1 cellular context compared by ENCODE assay signal in the genomic region with DNA sequence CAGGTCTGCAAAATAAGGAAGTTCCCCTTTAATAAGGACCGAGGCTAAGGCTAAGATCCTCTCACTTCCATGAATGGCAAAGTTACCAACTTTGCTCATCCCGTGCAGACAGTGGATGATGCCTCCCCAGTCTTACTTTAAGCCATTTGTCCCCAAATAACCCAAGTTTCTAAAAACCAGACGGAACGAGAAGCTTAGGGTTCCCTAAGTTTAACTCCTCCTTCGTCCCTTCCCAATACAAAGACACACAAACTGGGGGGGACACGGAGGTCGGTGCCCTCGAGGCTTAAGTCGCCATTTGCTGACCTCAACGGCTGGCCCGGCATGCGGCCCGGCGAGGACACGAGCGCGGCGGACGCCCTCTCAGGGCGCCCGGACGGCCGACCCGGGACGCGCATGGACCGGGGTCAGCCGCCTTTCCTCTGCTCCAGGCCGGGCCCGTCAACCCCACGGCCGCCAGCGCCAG.
TF ChIP-seq lines count a peak whose summit lies in the region.

No MANE protein-coding gene starts in this region.

TF ChIP-seq in WTC11, 78 proteins besides CTCF, POLR2A, EP300 and RAD21 (continued from another document):
- TF ChIP-seq, protein P1, sequence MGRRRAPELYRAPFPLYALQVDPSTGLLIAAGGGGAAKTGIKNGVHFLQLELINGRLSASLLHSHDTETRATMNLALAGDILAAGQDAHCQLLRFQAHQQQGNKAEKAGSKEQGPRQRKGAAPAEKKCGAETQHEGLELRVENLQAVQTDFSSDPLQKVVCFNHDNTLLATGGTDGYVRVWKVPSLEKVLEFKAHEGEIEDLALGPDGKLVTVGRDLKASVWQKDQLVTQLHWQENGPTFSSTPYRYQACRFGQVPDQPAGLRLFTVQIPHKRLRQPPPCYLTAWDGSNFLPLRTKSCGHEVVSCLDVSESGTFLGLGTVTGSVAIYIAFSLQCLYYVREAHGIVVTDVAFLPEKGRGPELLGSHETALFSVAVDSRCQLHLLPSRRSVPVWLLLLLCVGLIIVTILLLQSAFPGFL (CRISPR knock-in tag; IDR thresholded peaks at IDR 0.05; ENCODE audit: borderline replicate concordance): no peak
- TF ChIP-seq, protein P2, sequence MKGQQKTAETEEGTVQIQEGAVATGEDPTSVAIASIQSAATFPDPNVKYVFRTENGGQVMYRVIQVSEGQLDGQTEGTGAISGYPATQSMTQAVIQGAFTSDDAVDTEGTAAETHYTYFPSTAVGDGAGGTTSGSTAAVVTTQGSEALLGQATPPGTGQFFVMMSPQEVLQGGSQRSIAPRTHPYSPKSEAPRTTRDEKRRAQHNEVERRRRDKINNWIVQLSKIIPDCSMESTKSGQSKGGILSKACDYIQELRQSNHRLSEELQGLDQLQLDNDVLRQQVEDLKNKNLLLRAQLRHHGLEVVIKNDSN (CRISPR knock-in tag; IDR thresholded peaks at IDR 0.05): peak; percentile 23; the same call in 1 of the 2 replicates
- TF ChIP-seq TEAD1 (CRISPR knock-in tag; IDR thresholded peaks at IDR 0.05) (peak; percentile 52; the same call in 1 of the 2 replicates), ESRRA (CRISPR knock-in tag; IDR thresholded peaks at IDR 0.05; ENCODE audit: borderline replicate concordance) (no peak), NR2C2 (CRISPR knock-in tag; IDR thresholded peaks at IDR 0.05) (no peak), NFATC4 (CRISPR knock-in tag; IDR thresholded peaks at IDR 0.05) (no peak), OVOL2 (CRISPR knock-in tag; IDR thresholded peaks at IDR 0.05; ENCODE audit: borderline replicate concordance) (no peak), JUN (CRISPR knock-in tag; IDR thresholded peaks at IDR 0.05) (no peak)
- TF ChIP-seq, protein P3, sequence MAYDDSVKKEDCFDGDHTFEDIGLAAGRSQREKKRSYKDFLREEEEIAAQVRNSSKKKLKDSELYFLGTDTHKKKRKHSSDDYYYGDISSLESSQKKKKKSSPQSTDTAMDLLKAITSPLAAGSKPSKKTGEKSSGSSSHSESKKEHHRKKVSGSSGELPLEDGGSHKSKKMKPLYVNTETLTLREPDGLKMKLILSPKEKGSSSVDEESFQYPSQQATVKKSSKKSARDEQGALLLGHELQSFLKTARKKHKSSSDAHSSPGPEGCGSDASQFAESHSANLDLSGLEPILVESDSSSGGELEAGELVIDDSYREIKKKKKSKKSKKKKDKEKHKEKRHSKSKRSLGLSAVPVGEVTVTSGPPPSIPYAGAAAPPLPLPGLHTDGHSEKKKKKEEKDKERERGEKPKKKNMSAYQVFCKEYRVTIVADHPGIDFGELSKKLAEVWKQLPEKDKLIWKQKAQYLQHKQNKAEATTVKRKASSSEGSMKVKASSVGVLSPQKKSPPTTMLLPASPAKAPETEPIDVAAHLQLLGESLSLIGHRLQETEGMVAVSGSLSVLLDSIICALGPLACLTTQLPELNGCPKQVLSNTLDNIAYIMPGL (CRISPR knock-in tag; IDR thresholded peaks at IDR 0.05): no peak
- TF ChIP-seq, protein P4, sequence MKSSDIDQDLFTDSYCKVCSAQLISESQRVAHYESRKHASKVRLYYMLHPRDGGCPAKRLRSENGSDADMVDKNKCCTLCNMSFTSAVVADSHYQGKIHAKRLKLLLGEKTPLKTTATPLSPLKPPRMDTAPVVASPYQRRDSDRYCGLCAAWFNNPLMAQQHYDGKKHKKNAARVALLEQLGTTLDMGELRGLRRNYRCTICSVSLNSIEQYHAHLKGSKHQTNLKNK (CRISPR knock-in tag; IDR thresholded peaks at IDR 0.05): no peak
- TF ChIP-seq, protein P5, sequence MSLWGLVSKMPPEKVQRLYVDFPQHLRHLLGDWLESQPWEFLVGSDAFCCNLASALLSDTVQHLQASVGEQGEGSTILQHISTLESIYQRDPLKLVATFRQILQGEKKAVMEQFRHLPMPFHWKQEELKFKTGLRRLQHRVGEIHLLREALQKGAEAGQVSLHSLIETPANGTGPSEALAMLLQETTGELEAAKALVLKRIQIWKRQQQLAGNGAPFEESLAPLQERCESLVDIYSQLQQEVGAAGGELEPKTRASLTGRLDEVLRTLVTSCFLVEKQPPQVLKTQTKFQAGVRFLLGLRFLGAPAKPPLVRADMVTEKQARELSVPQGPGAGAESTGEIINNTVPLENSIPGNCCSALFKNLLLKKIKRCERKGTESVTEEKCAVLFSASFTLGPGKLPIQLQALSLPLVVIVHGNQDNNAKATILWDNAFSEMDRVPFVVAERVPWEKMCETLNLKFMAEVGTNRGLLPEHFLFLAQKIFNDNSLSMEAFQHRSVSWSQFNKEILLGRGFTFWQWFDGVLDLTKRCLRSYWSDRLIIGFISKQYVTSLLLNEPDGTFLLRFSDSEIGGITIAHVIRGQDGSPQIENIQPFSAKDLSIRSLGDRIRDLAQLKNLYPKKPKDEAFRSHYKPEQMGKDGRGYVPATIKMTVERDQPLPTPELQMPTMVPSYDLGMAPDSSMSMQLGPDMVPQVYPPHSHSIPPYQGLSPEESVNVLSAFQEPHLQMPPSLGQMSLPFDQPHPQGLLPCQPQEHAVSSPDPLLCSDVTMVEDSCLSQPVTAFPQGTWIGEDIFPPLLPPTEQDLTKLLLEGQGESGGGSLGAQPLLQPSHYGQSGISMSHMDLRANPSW (CRISPR knock-in tag; conservative IDR thresholded peaks at IDR 0.05; ENCODE audit: low read depth): no peak
- TF ChIP-seq, protein P6, sequence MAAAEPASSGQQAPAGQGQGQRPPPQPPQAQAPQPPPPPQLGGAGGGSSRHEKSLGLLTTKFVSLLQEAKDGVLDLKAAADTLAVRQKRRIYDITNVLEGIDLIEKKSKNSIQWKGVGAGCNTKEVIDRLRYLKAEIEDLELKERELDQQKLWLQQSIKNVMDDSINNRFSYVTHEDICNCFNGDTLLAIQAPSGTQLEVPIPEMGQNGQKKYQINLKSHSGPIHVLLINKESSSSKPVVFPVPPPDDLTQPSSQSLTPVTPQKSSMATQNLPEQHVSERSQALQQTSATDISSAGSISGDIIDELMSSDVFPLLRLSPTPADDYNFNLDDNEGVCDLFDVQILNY (CRISPR knock-in tag; IDR thresholded peaks at IDR 0.05): no peak
- TF ChIP-seq, protein P7, sequence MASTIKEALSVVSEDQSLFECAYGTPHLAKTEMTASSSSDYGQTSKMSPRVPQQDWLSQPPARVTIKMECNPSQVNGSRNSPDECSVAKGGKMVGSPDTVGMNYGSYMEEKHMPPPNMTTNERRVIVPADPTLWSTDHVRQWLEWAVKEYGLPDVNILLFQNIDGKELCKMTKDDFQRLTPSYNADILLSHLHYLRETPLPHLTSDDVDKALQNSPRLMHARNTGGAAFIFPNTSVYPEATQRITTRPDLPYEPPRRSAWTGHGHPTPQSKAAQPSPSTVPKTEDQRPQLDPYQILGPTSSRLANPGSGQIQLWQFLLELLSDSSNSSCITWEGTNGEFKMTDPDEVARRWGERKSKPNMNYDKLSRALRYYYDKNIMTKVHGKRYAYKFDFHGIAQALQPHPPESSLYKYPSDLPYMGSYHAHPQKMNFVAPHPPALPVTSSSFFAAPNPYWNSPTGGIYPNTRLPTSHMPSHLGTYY (CRISPR knock-in tag; IDR thresholded peaks at IDR 0.05): no peak
